Comparison of ENCODE assay signal across 1 cellular context in genomic region chr12:25195056-25195971, GRCh38.
A peak's percentile ranks its signal among the peaks of the same experiment; 100 is the strongest.
TF ChIP-seq lines count a peak whose summit lies in the region.

Gene DNAI7, minus strand, starts transcription at chr12:25195160. Its CDS starts 82 bp downstream, at chr12:25195078.
Gene ETFRF1, plus strand, starts transcription at chr12:25195237. Its CDS starts 8,720 bp downstream, at chr12:25203957.

TF ChIP-seq in HEK293, 187 proteins besides CTCF, POLR2A, EP300 and RAD21 (continued from another document and continues in another):
- no peak for TF ChIP-seq PRDM2 (tag by site-specific recombination; IDR thresholded peaks at IDR 0.05; ENCODE audit: borderline replicate concordance)
- TF ChIP-seq ZNF366 (tag by site-specific recombination; conservative IDR thresholded peaks at IDR 0.05): no peak
- TF ChIP-seq ZSCAN4 (tag by site-specific recombination; IDR thresholded peaks at IDR 0.05): no peak
- TF ChIP-seq ZNF184 (tag by site-specific recombination; IDR thresholded peaks at IDR 0.05): no peak
- TF ChIP-seq, protein P1, sequence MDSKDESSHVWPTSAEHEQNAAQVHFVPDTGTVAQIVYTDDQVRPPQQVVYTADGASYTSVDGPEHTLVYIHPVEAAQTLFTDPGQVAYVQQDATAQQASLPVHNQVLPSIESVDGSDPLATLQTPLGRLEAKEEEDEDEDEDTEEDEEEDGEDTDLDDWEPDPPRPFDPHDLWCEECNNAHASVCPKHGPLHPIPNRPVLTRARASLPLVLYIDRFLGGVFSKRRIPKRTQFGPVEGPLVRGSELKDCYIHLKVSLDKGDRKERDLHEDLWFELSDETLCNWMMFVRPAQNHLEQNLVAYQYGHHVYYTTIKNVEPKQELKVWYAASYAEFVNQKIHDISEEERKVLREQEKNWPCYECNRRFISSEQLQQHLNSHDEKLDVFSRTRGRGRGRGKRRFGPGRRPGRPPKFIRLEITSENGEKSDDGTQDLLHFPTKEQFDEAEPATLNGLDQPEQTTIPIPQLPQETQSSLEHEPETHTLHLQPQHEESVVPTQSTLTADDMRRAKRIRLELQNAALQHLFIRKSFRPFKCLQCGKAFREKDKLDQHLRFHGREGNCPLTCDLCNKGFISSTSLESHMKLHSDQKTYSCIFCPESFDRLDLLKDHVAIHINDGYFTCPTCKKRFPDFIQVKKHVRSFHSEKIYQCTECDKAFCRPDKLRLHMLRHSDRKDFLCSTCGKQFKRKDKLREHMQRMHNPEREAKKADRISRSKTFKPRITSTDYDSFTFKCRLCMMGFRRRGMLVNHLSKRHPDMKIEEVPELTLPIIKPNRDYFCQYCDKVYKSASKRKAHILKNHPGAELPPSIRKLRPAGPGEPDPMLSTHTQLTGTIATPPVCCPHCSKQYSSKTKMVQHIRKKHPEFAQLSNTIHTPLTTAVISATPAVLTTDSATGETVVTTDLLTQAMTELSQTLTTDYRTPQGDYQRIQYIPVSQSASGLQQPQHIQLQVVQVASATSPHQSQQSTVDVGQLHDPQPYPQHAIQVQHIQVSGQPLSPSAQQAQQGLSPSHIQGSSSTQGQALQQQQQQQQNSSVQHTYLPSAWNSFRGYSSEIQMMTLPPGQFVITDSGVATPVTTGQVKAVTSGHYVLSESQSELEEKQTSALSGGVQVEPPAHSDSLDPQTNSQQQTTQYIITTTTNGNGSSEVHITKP (tag by site-specific recombination; IDR thresholded peaks at IDR 0.05): 0 out of 2 replicates have a peak, but pooled peaks have one; percentile 33
- TF ChIP-seq, protein P2, sequence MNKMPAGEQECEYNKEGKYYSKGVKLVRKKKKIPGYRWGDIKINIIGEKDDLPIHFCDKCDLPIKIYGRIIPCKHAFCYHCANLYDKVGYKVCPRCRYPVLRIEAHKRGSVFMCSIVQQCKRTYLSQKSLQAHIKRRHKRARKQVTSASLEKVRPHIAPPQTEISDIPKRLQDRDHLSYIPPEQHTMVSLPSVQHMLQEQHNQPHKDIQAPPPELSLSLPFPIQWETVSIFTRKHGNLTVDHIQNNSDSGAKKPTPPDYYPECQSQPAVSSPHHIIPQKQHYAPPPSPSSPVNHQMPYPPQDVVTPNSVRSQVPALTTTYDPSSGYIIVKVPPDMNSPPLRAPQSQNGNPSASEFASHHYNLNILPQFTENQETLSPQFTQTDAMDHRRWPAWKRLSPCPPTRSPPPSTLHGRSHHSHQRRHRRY (tag by site-specific recombination; IDR thresholded peaks at IDR 0.05): no peak
- TF ChIP-seq ZNF23 (tag by site-specific recombination; IDR thresholded peaks at IDR 0.05; ENCODE audit: borderline replicate concordance): no peak
- TF ChIP-seq, protein P3, sequence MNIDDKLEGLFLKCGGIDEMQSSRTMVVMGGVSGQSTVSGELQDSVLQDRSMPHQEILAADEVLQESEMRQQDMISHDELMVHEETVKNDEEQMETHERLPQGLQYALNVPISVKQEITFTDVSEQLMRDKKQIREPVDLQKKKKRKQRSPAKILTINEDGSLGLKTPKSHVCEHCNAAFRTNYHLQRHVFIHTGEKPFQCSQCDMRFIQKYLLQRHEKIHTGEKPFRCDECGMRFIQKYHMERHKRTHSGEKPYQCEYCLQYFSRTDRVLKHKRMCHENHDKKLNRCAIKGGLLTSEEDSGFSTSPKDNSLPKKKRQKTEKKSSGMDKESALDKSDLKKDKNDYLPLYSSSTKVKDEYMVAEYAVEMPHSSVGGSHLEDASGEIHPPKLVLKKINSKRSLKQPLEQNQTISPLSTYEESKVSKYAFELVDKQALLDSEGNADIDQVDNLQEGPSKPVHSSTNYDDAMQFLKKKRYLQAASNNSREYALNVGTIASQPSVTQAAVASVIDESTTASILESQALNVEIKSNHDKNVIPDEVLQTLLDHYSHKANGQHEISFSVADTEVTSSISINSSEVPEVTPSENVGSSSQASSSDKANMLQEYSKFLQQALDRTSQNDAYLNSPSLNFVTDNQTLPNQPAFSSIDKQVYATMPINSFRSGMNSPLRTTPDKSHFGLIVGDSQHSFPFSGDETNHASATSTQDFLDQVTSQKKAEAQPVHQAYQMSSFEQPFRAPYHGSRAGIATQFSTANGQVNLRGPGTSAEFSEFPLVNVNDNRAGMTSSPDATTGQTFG (tag by site-specific recombination; IDR thresholded peaks at IDR 0.05; ENCODE audit: borderline replicate concordance): no peak
- TF ChIP-seq SETDB1 (IDR thresholded peaks at IDR 0.05; ENCODE audit: insufficient read length, low read length): no peak
- TF ChIP-seq, protein P4, sequence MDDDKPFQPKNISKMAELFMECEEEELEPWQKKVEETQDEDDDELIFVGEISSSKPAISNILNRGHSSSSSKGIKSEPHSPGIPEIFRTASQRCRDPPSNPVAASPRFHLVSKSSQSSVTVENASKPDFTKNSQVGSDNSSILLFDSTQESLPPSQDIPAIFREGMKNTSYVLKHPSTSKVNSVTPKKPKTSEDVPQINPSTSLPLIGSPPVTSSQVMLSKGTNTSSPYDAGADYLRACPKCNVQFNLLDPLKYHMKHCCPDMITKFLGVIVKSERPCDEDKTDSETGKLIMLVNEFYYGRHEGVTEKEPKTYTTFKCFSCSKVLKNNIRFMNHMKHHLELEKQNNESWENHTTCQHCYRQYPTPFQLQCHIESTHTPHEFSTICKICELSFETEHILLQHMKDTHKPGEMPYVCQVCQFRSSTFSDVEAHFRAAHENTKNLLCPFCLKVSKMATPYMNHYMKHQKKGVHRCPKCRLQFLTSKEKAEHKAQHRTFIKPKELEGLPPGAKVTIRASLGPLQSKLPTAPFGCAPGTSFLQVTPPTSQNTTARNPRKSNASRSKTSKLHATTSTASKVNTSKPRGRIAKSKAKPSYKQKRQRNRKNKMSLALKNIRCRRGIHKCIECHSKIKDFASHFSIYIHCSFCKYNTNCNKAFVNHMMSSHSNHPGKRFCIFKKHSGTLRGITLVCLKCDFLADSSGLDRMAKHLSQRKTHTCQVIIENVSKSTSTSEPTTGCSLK (tag by site-specific recombination; IDR thresholded peaks at IDR 0.05): no peak
- no peak; the same call in 1 of the 2 replicates for TF ChIP-seq REPIN1 (tag by site-specific recombination; IDR thresholded peaks at IDR 0.05; ENCODE audit: low read depth)
- peak; percentile 60; the same call in 1 of the 2 replicates for TF ChIP-seq ZBTB17 (tag by site-specific recombination; IDR thresholded peaks at IDR 0.05)
- TF ChIP-seq GFI1B (tag by site-specific recombination; IDR thresholded peaks at IDR 0.05): no peak
- no peak for TF ChIP-seq ZNF146 (tag by site-specific recombination; IDR thresholded peaks at IDR 0.05)
- no peak for TF ChIP-seq ZNF133 (tag by site-specific recombination; IDR thresholded peaks at IDR 0.05)
- peak; percentile 66; the same call in 1 of the 2 replicates for TF ChIP-seq ZEB2 (tag by site-specific recombination; IDR thresholded peaks at IDR 0.05)
- peak; percentile 91 for TF ChIP-seq SCRT2 (tag by site-specific recombination; IDR thresholded peaks at IDR 0.05)
- TF ChIP-seq, protein P5, sequence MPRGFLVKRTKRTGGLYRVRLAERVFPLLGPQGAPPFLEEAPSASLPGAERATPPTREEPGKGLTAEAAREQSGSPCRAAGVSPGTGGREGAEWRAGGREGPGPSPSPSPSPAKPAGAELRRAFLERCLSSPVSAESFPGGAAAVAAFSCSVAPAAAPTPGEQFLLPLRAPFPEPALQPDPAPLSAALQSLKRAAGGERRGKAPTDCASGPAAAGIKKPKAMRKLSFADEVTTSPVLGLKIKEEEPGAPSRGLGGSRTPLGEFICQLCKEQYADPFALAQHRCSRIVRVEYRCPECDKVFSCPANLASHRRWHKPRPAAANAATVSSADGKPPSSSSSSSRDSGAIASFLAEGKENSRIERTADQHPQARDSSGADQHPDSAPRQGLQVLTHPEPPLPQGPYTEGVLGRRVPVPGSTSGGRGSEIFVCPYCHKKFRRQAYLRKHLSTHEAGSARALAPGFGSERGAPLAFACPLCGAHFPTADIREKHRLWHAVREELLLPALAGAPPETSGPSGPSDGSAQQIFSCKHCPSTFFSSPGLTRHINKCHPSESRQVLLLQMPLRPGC (tag by site-specific recombination; IDR thresholded peaks at IDR 0.05): 0 out of 2 replicates have a peak, but pooled peaks have one; percentile 39
- peak; percentile 38; the same call in 1 of the 2 replicates for TF ChIP-seq ZNF324 (tag by site-specific recombination; IDR thresholded peaks at IDR 0.05)
- TF ChIP-seq, protein P6, sequence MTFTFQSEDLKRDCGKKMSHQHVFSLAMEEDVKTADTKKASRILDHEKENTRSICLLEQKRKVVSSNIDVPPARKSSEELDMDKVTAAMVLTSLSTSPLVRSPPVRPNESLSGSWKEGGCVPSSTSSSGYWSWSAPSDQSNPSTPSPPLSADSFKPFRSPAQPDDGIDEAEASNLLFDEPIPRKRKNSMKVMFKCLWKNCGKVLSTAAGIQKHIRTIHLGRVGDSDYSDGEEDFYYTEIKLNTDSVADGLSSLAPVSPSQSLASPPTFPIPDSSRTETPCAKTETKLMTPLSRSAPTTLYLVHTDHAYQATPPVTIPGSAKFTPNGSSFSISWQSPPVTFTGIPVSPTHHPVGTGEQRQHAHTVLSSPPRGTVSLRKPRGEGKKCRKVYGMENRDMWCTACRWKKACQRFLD (tag by site-specific recombination; IDR thresholded peaks at IDR 0.05): no peak
- TF ChIP-seq, protein P7, sequence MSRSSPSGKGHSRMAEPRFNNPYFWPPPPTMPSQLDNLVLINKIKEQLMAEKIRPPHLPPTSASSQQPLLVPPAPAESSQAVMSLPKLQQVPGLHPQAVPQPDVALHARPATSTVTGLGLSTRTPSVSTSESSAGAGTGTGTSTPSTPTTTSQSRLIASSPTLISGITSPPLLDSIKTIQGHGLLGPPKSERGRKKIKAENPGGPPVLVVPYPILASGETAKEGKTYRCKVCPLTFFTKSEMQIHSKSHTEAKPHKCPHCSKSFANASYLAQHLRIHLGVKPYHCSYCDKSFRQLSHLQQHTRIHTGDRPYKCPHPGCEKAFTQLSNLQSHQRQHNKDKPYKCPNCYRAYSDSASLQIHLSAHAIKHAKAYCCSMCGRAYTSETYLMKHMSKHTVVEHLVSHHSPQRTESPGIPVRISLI (tag by site-specific recombination; IDR thresholded peaks at IDR 0.05): no peak
- TF ChIP-seq ZNF621 (tag by site-specific recombination; IDR thresholded peaks at IDR 0.05): no peak
- no peak for TF ChIP-seq HOXA7 (CRISPR knock-in tag; IDR thresholded peaks at IDR 0.05; ENCODE audit: borderline replicate concordance)
- TF ChIP-seq ZNF292 (tag by site-specific recombination; IDR thresholded peaks at IDR 0.05; ENCODE audit: borderline replicate concordance, low read depth): no peak
- TF ChIP-seq ZNF677 (tag by site-specific recombination; IDR thresholded peaks at IDR 0.05): no peak
- TF ChIP-seq ZNF473 (tag by site-specific recombination; IDR thresholded peaks at IDR 0.05): no peak
- TF ChIP-seq KLF8 (tag by site-specific recombination; IDR thresholded peaks at IDR 0.05): peak; percentile 45; the same call in 1 of the 2 replicates
- peak; percentile 56; the same call in 1 of the 2 replicates for TF ChIP-seq HIC1 (tag by site-specific recombination; IDR thresholded peaks at IDR 0.05)
- TF ChIP-seq ZNF791 (tag by site-specific recombination; IDR thresholded peaks at IDR 0.05): no peak
- 0 out of 2 replicates have a peak, but pooled peaks have one; percentile 20 for TF ChIP-seq YY2 (tag by site-specific recombination; IDR thresholded peaks at IDR 0.05)
